10 cellular contexts compared by ENCODE assay signal in the genomic region with DNA sequence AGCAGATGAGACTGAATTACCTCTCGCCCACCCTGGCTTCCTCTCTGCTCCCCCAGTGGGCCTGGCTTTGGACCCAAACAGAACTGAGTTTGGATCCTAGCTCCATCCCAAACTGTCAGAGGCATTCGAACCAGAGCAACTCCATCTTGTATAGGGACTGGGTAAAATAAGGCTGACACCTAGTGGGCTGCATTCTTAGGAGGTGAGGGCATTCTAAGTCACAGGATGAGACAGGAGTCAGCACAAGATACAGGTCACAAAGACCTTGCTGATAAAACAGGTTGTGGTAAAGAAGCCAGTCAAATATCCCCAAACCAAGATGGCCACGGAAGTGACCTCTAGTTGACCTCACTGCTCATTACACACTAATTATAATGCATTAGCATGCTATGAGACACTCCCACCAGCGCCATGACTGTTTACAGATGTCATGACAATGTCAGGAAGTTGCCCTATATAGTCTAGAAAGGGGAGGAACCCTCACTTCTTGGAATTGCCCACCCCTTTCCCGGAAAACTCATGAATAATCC. TPM values are rescaled to one million over a fixed set of nuclear protein-coding genes. Genes with fewer than 3 reads are reported as not detected.
A peak's percentile ranks its signal among the peaks of the same experiment; 100 is the strongest.
DNase-seq lines count a peak whose midpoint lies in the region; ATAC-seq, FAIRE-seq and TF ChIP-seq lines count a peak whose summit lies in the region.
"Had no signal": no experiment of that assay in that cellular context is flagged by ENCODE, and none has a peak within 500 bp of the region (broad histone marks: within the 10 kb centered on the region; RNA-seq: fewer than 3 reads in every experiment).

No MANE protein-coding gene starts in this region.

- DNase-seq in GM13977 (ENCODE audit: low spot score) (no peak), SK-N-SH (no peak), K562 (ENCODE audit: extremely low read depth in 1 of 4, low spot score in 3 of 4) (peak; percentile 35 to 83 (median 42)), renal cortical epithelial cell (ENCODE audit: low read depth) (peak; percentile 30)
- DNase-seq: NCI-H446 treated with DMSO at 0.1 percent for 48 hours, occipital lobe had no signal

- POLR2A ChIA-PET in SK-N-SH (lab: Yijun Ruan, JAX): no interaction called here
- POLR2A ChIA-PET in K562 (lab: Yijun Ruan, JAX): no interaction called here

- H2AFZ ChIP-seq in SK-N-SH (ENCODE audit: low read depth) (no peak overlapping the region), K562 (ENCODE audit: low read depth, low read length) (peak overlapping the region; percentile 68)

- no peaks in the 10 kb centered on the region for H3K9me2 ChIP-seq in SK-N-SH

- 76% methylated on average over 5 of the region's 5 CpGs for WGBS in SK-N-SH (ENCODE audit: low lambda C conversion rate)
- 44% methylated on average over 5 of the region's 5 CpGs for WGBS in K562 (ENCODE audit: insufficient coverage, low coverage, missing lambda C conversion rate)

- no peaks in the 10 kb centered on the region for H3K36me3 ChIP-seq in SK-N-SH (replicated peaks in 1 of 2; ENCODE audit: control insufficient read depth in 1 of 2, insufficient read depth in 2 of 2, low read length in 1 of 2)
- no peaks in the 10 kb centered on the region for H3K36me3 ChIP-seq in K562 (ENCODE audit: control insufficient read depth, insufficient read depth, low read length)

- TF ChIP-seq CTCF in GM13977 (IDR thresholded peaks at IDR 0.05; ENCODE audit: extremely low read depth, insufficient read depth, missing control alignments) (peak; percentile 18), SK-N-SH (IDR thresholded peaks at IDR 0.05) (no peak), K562 (IDR thresholded peaks at IDR 0.05 in 2 of 3, conservative IDR thresholded peaks at IDR 0.05 in 1 of 3; ENCODE audit: insufficient read depth in 2 of 3, low read depth in 1 of 3, low read length in 3 of 3) (peak in 1 of 3 experiments; percentile 28; a peak in 1 of 6 replicates)

- TF ChIP-seq RAD21 in SK-N-SH (IDR thresholded peaks at IDR 0.05; ENCODE audit: low read length): peak; percentile 30
- peak; percentile 78 to 80 for TF ChIP-seq RAD21 in K562 (CRISPR knock-in tag; conservative IDR thresholded peaks at IDR 0.05 in 1 of 2, IDR thresholded peaks at IDR 0.05 in 1 of 2)

- H4K20me1 ChIP-seq in SK-N-SH (ENCODE audit: insufficient read depth) (no peaks in the 10 kb centered on the region), K562 (replicated peaks; ENCODE audit: control insufficient read depth, insufficient read depth, low read length) (no peaks in the 10 kb centered on the region)

- peak; percentile 91 for ATAC-seq in K562
- ATAC-seq in HG02588 (IDR thresholded peaks at IDR 0.05; ENCODE audit: unreplicated experiment): no peak
- no peak for ATAC-seq in HG02759 (IDR thresholded peaks at IDR 0.05; ENCODE audit: unreplicated experiment)
- ATAC-seq in HG03280 (IDR thresholded peaks at IDR 0.05; ENCODE audit: unreplicated experiment): no peak
- ATAC-seq in GM19395 (IDR thresholded peaks at IDR 0.05; ENCODE audit: unreplicated experiment): no peak

- FAIRE-seq in K562 (lab: Jason Lieb, UNC): peak; percentile 90

- no peak for TF ChIP-seq POLR2A in K562 (conservative IDR thresholded peaks at IDR 0.05)

- H3K9ac ChIP-seq in SK-N-SH (no peak overlapping the region), K562 (ENCODE audit: insufficient read depth in 1 of 2, low read depth in 2 of 2, low read length in 2 of 2) (no peak overlapping the region)

- H3K27me3 ChIP-seq in SK-N-SH (ENCODE audit: insufficient read depth) (no peaks in the 10 kb centered on the region), K562 (ENCODE audit: control insufficient read depth in 2 of 2, insufficient read depth in 2 of 2, low read length in 2 of 2) (0 out of 5 replicates have a peak, but pooled peaks cover 0 to 1% of the 10 kb centered on the region in 2 experiments)

- no peaks in the 10 kb centered on the region for H3K9me1 ChIP-seq in K562 (ENCODE audit: control insufficient read depth, insufficient read depth, low read length)

- no peaks in the 10 kb centered on the region for H3K9me3 ChIP-seq in SK-N-SH
- 0 out of 2 replicates have a peak, but pooled peaks cover 2% of the 10 kb centered on the region for H3K9me3 ChIP-seq in K562 (replicated peaks; ENCODE audit: control insufficient read depth, insufficient read depth, low read depth, low read length)

- no peak overlapping the region for H3K27ac ChIP-seq in SK-N-SH (ENCODE audit: low read depth in 2 of 2, low read length in 1 of 2)
- peak overlapping the region; percentile 81 for H3K27ac ChIP-seq in K562 (ENCODE audit: extremely low read depth, low read depth, low read length)

- BruUV-seq in K562 (replicated peaks; lab: Mats Ljungman, UMichigan): no TSS peak

- H3K4me2 ChIP-seq in SK-N-SH: no peak overlapping the region
- H3K4me2 ChIP-seq in K562 (ENCODE audit: insufficient read depth, low read length): no peak overlapping the region; the same call in 1 of the 2 replicates

- CTCF ChIA-PET in SK-N-SH (lab: Yijun Ruan, JAX): no interaction called here
- CTCF ChIA-PET in K562 (lab: Yijun Ruan, JAX; ENCODE audit: low intra/inter-chr PET ratio): no interaction called here

- no peaks in the 10 kb centered on the region for H3K79me2 ChIP-seq in SK-N-SH (ENCODE audit: insufficient read depth)
- H3K79me2 ChIP-seq in K562 (ENCODE audit: control insufficient read depth, insufficient read depth, low read length): no peaks in the 10 kb centered on the region

- intact Hi-C loops in K562 (cut with micrococcal nuclease): loop anchor here (1.0 to 5.0 kb wide), 2 partner anchors 43 to 95 kb away; a partner anchor contains a TSS

- no peaks in the 10 kb centered on the region for H3K4me1 ChIP-seq in SK-N-SH (ENCODE audit: control insufficient read depth in 1 of 2, insufficient read depth in 2 of 2, low read depth in 1 of 2, low read length in 1 of 2)
- peaks cover 12 to 24% of the 10 kb centered on the region in 2 experiments for H3K4me1 ChIP-seq in K562 (replicated peaks in 1 of 2; ENCODE audit: control insufficient read depth in 2 of 2, insufficient read depth in 2 of 2, low read length in 2 of 2)

- H3F3A ChIP-seq in SK-N-SH (replicated peaks; ENCODE audit: insufficient read depth): no peaks in the 10 kb centered on the region

- no peak overlapping the region for H3K4me3 ChIP-seq in SK-N-SH (ENCODE audit: low read depth in 2 of 2, low read length in 1 of 2)
- no peak overlapping the region for H3K4me3 ChIP-seq in K562

- no peak for TF ChIP-seq EP300 in SK-N-SH (IDR thresholded peaks at IDR 0.05; ENCODE audit: borderline replicate concordance in 1 of 2, low read depth in 1 of 2, low read length in 1 of 2)
- no peak; the same call in none of the 2 replicates for TF ChIP-seq EP300 in K562 (IDR thresholded peaks at IDR 0.05; ENCODE audit: low read length)

- in situ Hi-C loops in GM13977 (cut with MboI; ENCODE audit: low pct_unique_long_range_greater_than_20kb, low sequenced_read_pairs, unreplicated experiment) (no loop called here), K562 (cut with MboI) (no loop called here)

TF ChIP-seq in K562, 482 proteins besides CTCF, POLR2A, EP300 and RAD21 (continues in another document):
- TF ChIP-seq FIP1L1 (IDR thresholded peaks at IDR 0.05; ENCODE audit: low read depth, low read length, poor library complexity, severe bottlenecking): no peak

RNA-seq across cellular contexts. Expression of a gene that starts 44.4 kb away (rescaled TPM):
- polyA plus RNA-seq in SK-N-SH (2012; rRNA removed) (18.1 and 21.9 TPM in 2 replicates), K562 (2011; rRNA removed) (26.9 and 32.7 TPM in 2 replicates), K562 (2014; fragmentation: Illumina TruSeq; extraction: Trizol) (36.9 and 40.2 TPM in 2 replicates), K562 (2014; fragmentation: Nextera tagmentation; extraction: Ambion mirVana) (10 to 100 TPM; 40.0 to 44.1 TPM), K562 (2014; rRNA removed) (26.3 and 27.3 TPM in 2 replicates)
- polyA plus RNA-seq in SK-N-SH (2012; cell fraction: cytosol; rRNA removed): 30.9 and 32.6 TPM in 2 replicates
- polyA plus RNA-seq in SK-N-SH (2012; cell fraction: nucleus; rRNA removed): 2.8 and 8.5 TPM in 2 replicates
- total RNA-seq in K562 (2011; cell fraction: chromatin; rRNA removed; ENCODE audit: low replicate concordance): 5.6 and 11.9 TPM in 2 replicates
- total RNA-seq in K562 (2011; cell fraction: nucleolus; rRNA removed): 3.3 and 3.7 TPM in 2 replicates
- total RNA-seq in K562 (2011; cell fraction: nucleoplasm; rRNA removed): 8.4 and 14.1 TPM in 2 replicates
- total RNA-seq in K562 (2014; rRNA removed) (22.0 and 32.7 TPM in 2 replicates), K562 (2014; rRNA removed; fragmentation: Illumina TruSeq; extraction: Trizol) (26.2 and 28.2 TPM in 2 replicates), K562 (2015; rRNA removed; fragmentation: Illumina TruSeq; extraction: Trizol) (26.0 and 26.5 TPM in 2 replicates), K562 (2021) (17.5 and 18.9 TPM in 2 replicates), renal cortical epithelial cell (70.7 and 89.3 TPM in 2 replicates)
- polyA plus RNA-seq in K562 (2011; cell fraction: cytosol; rRNA removed): 9.0 and 16.7 TPM in 2 replicates
- 7.8 and 12.3 TPM in 2 replicates for polyA plus RNA-seq in K562 (2011; cell fraction: nucleus; rRNA removed)
- 24.3 and 54.4 TPM in 2 replicates for polyA plus RNA-seq in K562 (2012)
- 18.1 and 18.9 TPM in 2 replicates for polyA minus RNA-seq in K562 (2011; rRNA and poly(A)+ RNA removed)
- polyA minus RNA-seq in K562 (2011; cell fraction: cytosol; rRNA and poly(A)+ RNA removed): 5.5 and 9.6 TPM in 2 replicates
- 2.6 and 5.8 TPM in 2 replicates for polyA minus RNA-seq in K562 (2011; cell fraction: nucleus; rRNA and poly(A)+ RNA removed)

RNA-seq across cellular contexts. Expression of a gene that starts 44.8 kb away (rescaled TPM):
- polyA plus RNA-seq in SK-N-SH (2012; rRNA removed) (4.7 and 6.2 TPM in 2 replicates), K562 (2011; rRNA removed) (2.6 and 3.1 TPM in 2 replicates), K562 (2014; fragmentation: Illumina TruSeq; extraction: Trizol) (1.4 and 1.6 TPM in 2 replicates), K562 (2014; fragmentation: Nextera tagmentation; extraction: Ambion mirVana) (1 to 10 TPM; 1.0 to 1.9 TPM), K562 (2014; rRNA removed) (1.8 and 2.4 TPM in 2 replicates)
- polyA plus RNA-seq in SK-N-SH (2012; cell fraction: cytosol; rRNA removed): 4.5 and 4.7 TPM in 2 replicates
- 6.8 and 7.8 TPM in 2 replicates for polyA plus RNA-seq in SK-N-SH (2012; cell fraction: nucleus; rRNA removed)
- 8.4 and 10.3 TPM in 2 replicates for total RNA-seq in K562 (2011; cell fraction: chromatin; rRNA removed; ENCODE audit: low replicate concordance)
- total RNA-seq in K562 (2011; cell fraction: nucleolus; rRNA removed): 4.1 and 4.8 TPM in 2 replicates
- 9.6 and 13.8 TPM in 2 replicates for total RNA-seq in K562 (2011; cell fraction: nucleoplasm; rRNA removed)
- total RNA-seq in K562 (2014; rRNA removed) (2.2 TPM in 2 replicates), K562 (2014; rRNA removed; fragmentation: Illumina TruSeq; extraction: Trizol) (2.2 and 3.2 TPM in 2 replicates), K562 (2015; rRNA removed; fragmentation: Illumina TruSeq; extraction: Trizol) (2.9 and 3.5 TPM in 2 replicates), K562 (2021) (3.8 and 4.7 TPM in 2 replicates), renal cortical epithelial cell (31.2 and 39.2 TPM in 2 replicates)
- 1.3 and 1.8 TPM in 2 replicates for polyA plus RNA-seq in K562 (2011; cell fraction: cytosol; rRNA removed)
- 5.6 and 5.7 TPM in 2 replicates for polyA plus RNA-seq in K562 (2011; cell fraction: nucleus; rRNA removed)
- 1.8 and 2.8 TPM in 2 replicates for polyA plus RNA-seq in K562 (2012)
- 5.3 and 6.9 TPM in 2 replicates for polyA minus RNA-seq in K562 (2011; rRNA and poly(A)+ RNA removed)
- 2.7 and 3.2 TPM in 2 replicates for polyA minus RNA-seq in K562 (2011; cell fraction: cytosol; rRNA and poly(A)+ RNA removed)
- 3.9 and 6.3 TPM in 2 replicates for polyA minus RNA-seq in K562 (2011; cell fraction: nucleus; rRNA and poly(A)+ RNA removed)

Comparison
In these comparisons a context has a peak if more than half of its experiments do, and no peak if none do; other contexts are left out.
1. DNase-seq: peak in K562 (4 of 4) and renal cortical epithelial cell (single experiment); none in GM13977 (single experiment) and SK-N-SH (single experiment).